In genomic region chr7:87876040-87876758, GRCh38 we compare ENCODE assay signal across 8 cellular contexts.
DNase-seq lines count a peak whose midpoint lies in the region; ATAC-seq and TF ChIP-seq lines count a peak whose summit lies in the region.

TSS of gene DBF4 (plus strand) at chr7:87876493. CDS start at chr7:87876733, 240 bp downstream.
TSS of gene SLC25A40 (minus strand) at chr7:87876360. CDS start at chr7:87858727, 17,633 bp downstream.

- peak; percentile 92 to 93 for DNase-seq in AML-193 (lab: John Stamatoyannopoulos, UW)
- peak; percentile 81 for DNase-seq in NCI-H446 treated with DMSO at 0.1 percent for 48 hours (lab: John Stamatoyannopoulos, UW)
- DNase-seq in cerebellar cortex (ENCODE audit: low spot score), result peak; percentile 96
- DNase-seq in islet precursor cell, result peak; percentile 99
- peak; percentile 94 for DNase-seq in stimulated activated CD4-positive, alpha-beta T cell treated with anti-CD3 and anti-CD28 coated beads, Interleukin-12 subunit alpha, Interleukin-12 subunit beta, amount 100 ng/mL, for 4 hours

- peak; percentile 82 for ATAC-seq in HG03378 (IDR thresholded peaks at IDR 0.05; ENCODE audit: unreplicated experiment)
- peak; percentile 94 to 95 for ATAC-seq in activated CD4-positive, CD25-positive, alpha-beta regulatory T cell treated with anti-CD3 and anti-CD28 coated beads, Interleukin-2, amount 50 U/mL, for 24 hours

- TF ChIP-seq POLR2A in GM19099 (IDR thresholded peaks at IDR 0.05; ENCODE audit: extremely low read depth, insufficient read length, low read depth), result peak; percentile 88

Comparison
In these comparisons a context has a peak if more than half of its experiments do, and no peak if none do; other contexts are left out.
1. Peak in every context shown above with its lines: DNase-seq and ATAC-seq.